ENCODE assay signal across 2 cellular contexts in genomic region chr17:80989586-80989913, GRCh38.
TF ChIP-seq lines count a peak whose summit lies in the region.

No MANE protein-coding gene starts in this region.

TF ChIP-seq in SK-N-SH, 30 proteins besides CTCF, POLR2A, EP300 and RAD21 (continued from another document):
- TF ChIP-seq, protein P1, sequence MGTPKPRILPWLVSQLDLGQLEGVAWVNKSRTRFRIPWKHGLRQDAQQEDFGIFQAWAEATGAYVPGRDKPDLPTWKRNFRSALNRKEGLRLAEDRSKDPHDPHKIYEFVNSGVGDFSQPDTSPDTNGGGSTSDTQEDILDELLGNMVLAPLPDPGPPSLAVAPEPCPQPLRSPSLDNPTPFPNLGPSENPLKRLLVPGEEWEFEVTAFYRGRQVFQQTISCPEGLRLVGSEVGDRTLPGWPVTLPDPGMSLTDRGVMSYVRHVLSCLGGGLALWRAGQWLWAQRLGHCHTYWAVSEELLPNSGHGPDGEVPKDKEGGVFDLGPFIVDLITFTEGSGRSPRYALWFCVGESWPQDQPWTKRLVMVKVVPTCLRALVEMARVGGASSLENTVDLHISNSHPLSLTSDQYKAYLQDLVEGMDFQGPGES (IDR thresholded peaks at IDR 0.05; ENCODE audit: low read depth, low read length), result no peak
- TF ChIP-seq SMC3 (IDR thresholded peaks at IDR 0.05; ENCODE audit: low read depth, low read length), result no peak
- TF ChIP-seq, protein P2, sequence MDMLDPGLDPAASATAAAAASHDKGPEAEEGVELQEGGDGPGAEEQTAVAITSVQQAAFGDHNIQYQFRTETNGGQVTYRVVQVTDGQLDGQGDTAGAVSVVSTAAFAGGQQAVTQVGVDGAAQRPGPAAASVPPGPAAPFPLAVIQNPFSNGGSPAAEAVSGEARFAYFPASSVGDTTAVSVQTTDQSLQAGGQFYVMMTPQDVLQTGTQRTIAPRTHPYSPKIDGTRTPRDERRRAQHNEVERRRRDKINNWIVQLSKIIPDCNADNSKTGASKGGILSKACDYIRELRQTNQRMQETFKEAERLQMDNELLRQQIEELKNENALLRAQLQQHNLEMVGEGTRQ (IDR thresholded peaks at IDR 0.05; ENCODE audit: borderline replicate concordance, low read depth, low read length), result no peak
- TF ChIP-seq GATA2 (CRISPR knock-in tag; IDR thresholded peaks at IDR 0.05), result no peak
- TF ChIP-seq SIN3A (IDR thresholded peaks at IDR 0.05; ENCODE audit: borderline replicate concordance, low read depth, low read length), result no peak
- TF ChIP-seq YY1 (IDR thresholded peaks at IDR 0.05; ENCODE audit: low read depth), result no peak
- no peak for TF ChIP-seq FOXJ3 (CRISPR knock-in tag; IDR thresholded peaks at IDR 0.05)
- TF ChIP-seq RXRA (IDR thresholded peaks at IDR 0.05; ENCODE audit: borderline replicate concordance, low read depth), result no peak
- TF ChIP-seq NFIC (IDR thresholded peaks at IDR 0.05; ENCODE audit: borderline replicate concordance), result no peak
- TF ChIP-seq ELF1 (IDR thresholded peaks at IDR 0.05), result no peak
- TF ChIP-seq FOSL2 (IDR thresholded peaks at IDR 0.05; ENCODE audit: borderline replicate concordance, low read depth), result no peak
- no peak for TF ChIP-seq FOXM1 (IDR thresholded peaks at IDR 0.05; ENCODE audit: low read depth)
- TF ChIP-seq ZBTB33 (IDR thresholded peaks at IDR 0.05; ENCODE audit: borderline replicate concordance, low read depth), result no peak

TF ChIP-seq in SK-N-SH treated with all-trans-retinoic acid at 6 μM for 48 hours, 23 proteins besides CTCF, POLR2A, EP300 and RAD21 (continued from another document):
- TF ChIP-seq TSHZ2 (CRISPR knock-in tag; IDR thresholded peaks at IDR 0.05), result no peak
TF ChIP-seq in SK-N-SH treated with all-trans-retinoic acid at 6 μM for 48 hours: peak in this region for 0.
